ENCODE assay signal across 15 cellular contexts in the genomic region with DNA sequence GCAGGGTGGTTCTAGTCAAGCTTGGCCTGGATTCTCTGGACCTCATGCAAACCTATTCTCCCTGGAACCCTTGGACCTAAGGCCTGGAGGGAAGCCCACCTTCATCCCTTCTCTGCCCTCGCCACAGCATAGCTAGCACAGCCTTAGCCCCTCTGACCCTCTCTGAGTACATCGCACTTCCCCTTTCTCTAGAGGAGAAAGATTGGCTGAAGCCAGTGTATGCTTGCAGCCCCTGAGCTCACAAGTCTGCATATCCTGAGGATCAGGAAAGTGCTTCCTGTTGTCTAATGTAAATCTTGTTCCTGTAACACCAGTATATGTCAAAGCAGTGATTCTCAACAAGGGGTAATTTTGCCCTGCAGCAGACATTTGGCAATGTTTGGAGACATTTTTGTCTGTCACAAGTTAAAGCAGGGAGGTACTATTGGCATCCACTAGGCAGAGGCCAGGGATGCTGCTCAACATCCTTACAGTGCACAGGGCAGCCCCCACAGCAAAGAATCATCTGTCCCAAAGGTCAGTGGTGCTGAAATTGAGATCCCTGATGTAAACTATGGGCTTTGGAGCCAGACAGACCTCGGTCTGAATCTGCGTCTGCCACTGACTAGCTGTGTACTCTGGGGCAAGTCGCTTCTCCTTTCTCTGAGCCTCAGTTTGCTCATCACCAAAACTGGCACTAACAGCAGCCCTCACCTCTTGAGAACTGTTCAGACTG. TPM values are rescaled to one million over a fixed set of nuclear protein-coding genes. Genes with fewer than 3 reads are reported as not detected.
DNase-seq lines count a peak whose midpoint lies in the region; ATAC-seq, FAIRE-seq and TF ChIP-seq lines count a peak whose summit lies in the region.
"Had no signal": no experiment of that assay in that cellular context is flagged by ENCODE, and none has a peak within 500 bp of the region (broad histone marks: within the 10 kb centered on the region; RNA-seq: fewer than 3 reads in every experiment).

No MANE protein-coding gene starts in this region.

- H3K27ac ChIP-seq in HepG2 (ENCODE audit: extremely low read length, insufficient read depth, low read length) (peak overlapping the region; percentile 70), right lobe of liver (no peak overlapping the region), Peyer's patch (peak overlapping the region in 3 of 4 donors; percentile 96 to 98 (median 96)), lower lobe of right lung (peak overlapping the region; percentile 28), upper lobe of left lung (peak overlapping the region in 3 of 4 donors; percentile 4 to 99 (median 96))
- H3K27ac ChIP-seq: RWPE1 had no signal

- BruUV-seq in HepG2 (replicated peaks; lab: Mats Ljungman, UMichigan): TSS peak; percentile 88

- in situ Hi-C loops in HepG2 (cut with HindIII; ENCODE audit: extremely low pct_ligation_motif_present, low pct_unique_long_range_greater_than_20kb): no loop called here

- TF ChIP-seq EP300 in HepG2 (IDR thresholded peaks at IDR 0.05; ENCODE audit: low read depth in 2 of 2, low read length in 2 of 2): no peak
- no peak for TF ChIP-seq EP300 in HepG2 (CRISPR knock-in tag; IDR thresholded peaks at IDR 0.05; ENCODE audit: borderline replicate concordance)
- TF ChIP-seq EP300 in upper lobe of left lung (IDR thresholded peaks at IDR 0.05): no peak

- H3K4me2 ChIP-seq in HepG2 (ENCODE audit: low read depth, low read length): peak overlapping the region; percentile 88

- H3K9me3 ChIP-seq in HepG2 (ENCODE audit: low read length) (no peaks in the 10 kb centered on the region), right lobe of liver (no peaks in the 10 kb centered on the region), Peyer's patch (no peaks in the 10 kb centered on the region), lower lobe of right lung (no peaks in the 10 kb centered on the region), upper lobe of left lung (no peaks in the 10 kb centered on the region)

- 48% methylated on average over 3 of the region's 5 CpGs for WGBS in HepG2 (ENCODE audit: low lambda C conversion rate)
- 60% methylated on average over 1 of the region's 5 CpGs for WGBS in right lobe of liver (ENCODE audit: insufficient coverage, low coverage, low lambda C conversion rate, missing lambda C conversion rate)
- 61 to 70% methylated on average over 5 of the region's 5 CpGs for WGBS in upper lobe of left lung, 2 donors

- H3K36me3 ChIP-seq in HepG2 (replicated peaks in 1 of 2; ENCODE audit: control insufficient read depth in 1 of 2, insufficient read depth in 2 of 2, low read length in 2 of 2) (no peaks in the 10 kb centered on the region), right lobe of liver (no peaks in the 10 kb centered on the region), Peyer's patch (no peaks in the 10 kb centered on the region), lower lobe of right lung (no peaks in the 10 kb centered on the region), upper lobe of left lung (no peaks in the 10 kb centered on the region)

- CTCF ChIA-PET in HepG2 (lab: Yijun Ruan, JAX; ENCODE audit: low intra/inter-chr PET ratio, low total read pairs): interaction anchor here (2.2 kb wide), 1 partner anchor 24 kb away, joined by 7 read pairs; no protein-coding TSS in a partner anchor

- peaks cover 3% of the 10 kb centered on the region for H4K20me1 ChIP-seq in HepG2 (ENCODE audit: insufficient read depth, low read length)

- peak overlapping the region in 2 of 3 experiments; percentile 11 to 87; a peak in 3 of 6 replicates for H3K4me3 ChIP-seq in HepG2 (replicated peaks in 1 of 3; ENCODE audit: insufficient read depth in 1 of 3, low read depth in 2 of 3, low read length in 3 of 3)
- H3K4me3 ChIP-seq in right lobe of liver: no peak overlapping the region
- no peak overlapping the region for H3K4me3 ChIP-seq in Peyer's patch
- H3K4me3 ChIP-seq in lower lobe of right lung: no peak overlapping the region
- no peak overlapping the region for H3K4me3 ChIP-seq in upper lobe of left lung

- peaks cover 19% of the 10 kb centered on the region for H3K79me2 ChIP-seq in HepG2 (ENCODE audit: insufficient read depth, low read length)

- peaks cover 0 to 20% of the 10 kb centered on the region in 2 experiments; a peak in 3 of 5 replicates for H3K27me3 ChIP-seq in HepG2 (ENCODE audit: control insufficient read depth in 1 of 2, insufficient read depth in 2 of 2, low read length in 2 of 2)
- no peaks in the 10 kb centered on the region for H3K27me3 ChIP-seq in right lobe of liver
- no peaks in the 10 kb centered on the region for H3K27me3 ChIP-seq in Peyer's patch
- H3K27me3 ChIP-seq in lower lobe of right lung (ENCODE audit: low read depth): peaks cover 11% of the 10 kb centered on the region
- H3K27me3 ChIP-seq in upper lobe of left lung: no peaks in the 10 kb centered on the region

- no peak for TF ChIP-seq POLR2A in HepG2 (IDR thresholded peaks at IDR 0.05; ENCODE audit: insufficient read depth in 1 of 2, low read depth in 2 of 2, low read length in 2 of 2)
- no peak for TF ChIP-seq POLR2A in right lobe of liver (IDR thresholded peaks at IDR 0.05)
- TF ChIP-seq POLR2A in Peyer's patch (IDR thresholded peaks at IDR 0.05): no peak
- no peak for TF ChIP-seq POLR2A in upper lobe of left lung (IDR thresholded peaks at IDR 0.05)

- TF ChIP-seq RAD21 in HepG2 (CRISPR knock-in tag; IDR thresholded peaks at IDR 0.05): no peak

- ATAC-seq in HepG2: peak; percentile 9
- no peak for ATAC-seq in right lobe of liver
- ATAC-seq in lower lobe of right lung: no peak
- ATAC-seq in upper lobe of left lung (ENCODE audit: low FRiP score in 2 of 2): no peak
- ATAC-seq: effector memory CD8-positive, alpha-beta T cell had no signal

- no peak for DNase-seq in HepG2 (ENCODE audit: low spot score)
- no peak for DNase-seq in right lobe of liver
- no peak for DNase-seq in Peyer's patch
- DNase-seq in lower lobe of right lung: no peak
- DNase-seq in upper lobe of left lung: no peak
- DNase-seq in DMS153 (lab: John Stamatoyannopoulos, UW): no peak
- no peak for DNase-seq in cerebellar nuclear complex (lab: John Stamatoyannopoulos, UW)
- no peak for DNase-seq in NCI-H1092 treated with DMSO at 0.1 percent for 48 hours (lab: John Stamatoyannopoulos, UW)
- DNase-seq: ACHN; activated CD4-positive, CD25-positive, alpha-beta regulatory T cell; effector memory CD8-positive, alpha-beta T cell; kidney glomerular epithelial cell; stimulated activated CD4-positive, alpha-beta T cell treated with anti-CD3 and anti-CD28 coated beads, Interleukin-12 subunit alpha, Interleukin-12 subunit beta, amount 100 ng/mL, for 4 hours had no signal

- FAIRE-seq in HepG2 (lab: Jason Lieb, UNC): no peak

- no peak for TF ChIP-seq CTCF in HepG2 (CRISPR knock-in tag; IDR thresholded peaks at IDR 0.05)
- TF ChIP-seq CTCF in right lobe of liver (IDR thresholded peaks at IDR 0.05): no peak
- TF ChIP-seq CTCF in Peyer's patch (IDR thresholded peaks at IDR 0.05): no peak
- no peak for TF ChIP-seq CTCF in lower lobe of right lung (IDR thresholded peaks at IDR 0.05)
- TF ChIP-seq CTCF in upper lobe of left lung (IDR thresholded peaks at IDR 0.05): no peak

- no peak overlapping the region for H2AFZ ChIP-seq in HepG2 (ENCODE audit: low read length)

- POLR2A ChIA-PET in HepG2 (lab: Yijun Ruan, JAX): interaction anchor here (0.7 to 3.8 kb wide), 13 partner anchors 8 to 685 kb away, joined by 3 to 137 read pairs (median 8); partner anchors contain the start of genes DCP1A and RFT1

- peaks cover 65% of the 10 kb centered on the region for H3K4me1 ChIP-seq in HepG2 (ENCODE audit: insufficient read depth, low read length)
- H3K4me1 ChIP-seq in right lobe of liver: peaks cover 0 to 23% (median 9%) of the 10 kb centered on the region in 4 donors
- peaks cover 6 to 56% (median 17%) of the 10 kb centered on the region in 4 donors for H3K4me1 ChIP-seq in Peyer's patch
- peaks cover 58% of the 10 kb centered on the region for H3K4me1 ChIP-seq in lower lobe of right lung
- peaks cover 15 to 85% (median 67%) of the 10 kb centered on the region in 4 donors for H3K4me1 ChIP-seq in upper lobe of left lung

- intact Hi-C loops in HepG2 (cut with micrococcal nuclease; ENCODE audit: unreplicated experiment) (loop anchor here (1.0 kb wide), 1 partner anchor 10 kb away; no protein-coding TSS in a partner anchor), right lobe of liver (cut with DNase I) (no loop called here), lower lobe of right lung (cut with DNase I) (no loop called here)

- H3K9ac ChIP-seq in HepG2 (ENCODE audit: insufficient read depth, low read depth, low read length): peak overlapping the region; percentile 29; the same call in 1 of the 2 replicates

RNA-seq across cellular contexts. Expression of gene PRKCD, which starts 2.2 kb away (rescaled TPM):
- total RNA-seq in HepG2 (2016; rRNA removed; fragmentation: Illumina TruSeq; extraction: Trizol) (1.6 and 4.3 TPM in 2 replicates), right lobe of liver (1 to 10 TPM; 3.5 to 8.3 (median 5.1) TPM), Peyer's patch (10 to 100 TPM; 36.3 to 73.1 (median 70.6) TPM), lower lobe of right lung (103 TPM), upper lobe of left lung (100 to 1,000 TPM in 1 of 6 donors, 10 to 100 TPM in 5; 57.7 to 116 (median 67.9) TPM)
- 0.79 and 1.0 TPM in 2 replicates for total RNA-seq in HepG2 (2016; cell fraction: cytosol; rRNA removed; fragmentation: Illumina TruSeq; extraction: Trizol; ENCODE audit: low read depth)
- 1.7 and 3.8 TPM in 2 replicates for total RNA-seq in HepG2 (2016; cell fraction: insoluble cytoplasmic fraction; rRNA removed; fragmentation: Illumina TruSeq; extraction: Trizol)
- total RNA-seq in HepG2 (2016; cell fraction: membrane; rRNA removed; fragmentation: Illumina TruSeq; extraction: Trizol): 2.3 and 2.6 TPM in 2 replicates
- total RNA-seq in HepG2 (2016; cell fraction: nucleus; rRNA removed; fragmentation: Illumina TruSeq; extraction: Trizol): 4.3 and 4.4 TPM in 2 replicates
- 40.7 and 47.7 TPM in 2 replicates for polyA plus RNA-seq in HepG2 (2011; rRNA removed)
- polyA plus RNA-seq in HepG2 (2011; cell fraction: cytosol; rRNA removed): 43.8 and 46.4 TPM in 2 replicates
- 49.0 and 56.6 TPM in 2 replicates for polyA plus RNA-seq in HepG2 (2011; cell fraction: nucleus; rRNA removed)
- polyA plus RNA-seq in HepG2 (2012): 26.9 and 29.1 TPM in 2 replicates
- polyA plus RNA-seq in HepG2 (2016; cell fraction: cytosol; fragmentation: Illumina TruSeq; extraction: Trizol; ENCODE audit: low read depth): 4.3 and 5.2 TPM in 2 replicates
- polyA plus RNA-seq in HepG2 (2016; cell fraction: insoluble cytoplasmic fraction; fragmentation: Illumina TruSeq; extraction: Trizol; ENCODE audit: low read depth): 19.3 and 22.7 TPM in 2 replicates
- 3.2 and 3.3 TPM in 2 replicates for polyA plus RNA-seq in HepG2 (2016; cell fraction: membrane; fragmentation: Illumina TruSeq; extraction: Trizol; ENCODE audit: low read depth)
- 26.1 and 26.5 TPM in 2 replicates for polyA plus RNA-seq in HepG2 (2016; cell fraction: nucleus; fragmentation: Illumina TruSeq; extraction: Trizol; ENCODE audit: insufficient read depth, low read depth)
- polyA minus RNA-seq in HepG2 (2011; rRNA and poly(A)+ RNA removed; ENCODE audit: low replicate concordance): 30.4 and 51.6 TPM in 2 replicates
- polyA minus RNA-seq in HepG2 (2011; cell fraction: cytosol; rRNA and poly(A)+ RNA removed): 17.5 and 20.8 TPM in 2 replicates
- polyA minus RNA-seq in HepG2 (2011; cell fraction: nucleus; rRNA and poly(A)+ RNA removed): 17.8 and 23.6 TPM in 2 replicates
- polyA plus RNA-seq: neural cell had no signal

RNA-seq across cellular contexts. Expression of gene RFT1, which starts 28.6 kb away (rescaled TPM):
- total RNA-seq in HepG2 (2016; rRNA removed; fragmentation: Illumina TruSeq; extraction: Trizol): 25.7 and 37.0 TPM in 2 replicates
- 4.3 and 5.1 TPM in 2 replicates for total RNA-seq in HepG2 (2016; cell fraction: cytosol; rRNA removed; fragmentation: Illumina TruSeq; extraction: Trizol; ENCODE audit: low read depth)
- total RNA-seq in HepG2 (2016; cell fraction: insoluble cytoplasmic fraction; rRNA removed; fragmentation: Illumina TruSeq; extraction: Trizol): 25.2 and 37.3 TPM in 2 replicates
- 14.7 and 16.2 TPM in 2 replicates for total RNA-seq in HepG2 (2016; cell fraction: membrane; rRNA removed; fragmentation: Illumina TruSeq; extraction: Trizol)
- 30.4 and 35.0 TPM in 2 replicates for total RNA-seq in HepG2 (2016; cell fraction: nucleus; rRNA removed; fragmentation: Illumina TruSeq; extraction: Trizol)
- 21.0 and 23.2 TPM in 2 replicates for polyA plus RNA-seq in HepG2 (2011; rRNA removed)
- polyA plus RNA-seq in HepG2 (2011; cell fraction: cytosol; rRNA removed): 21.9 and 27.5 TPM in 2 replicates
- polyA plus RNA-seq in HepG2 (2011; cell fraction: nucleus; rRNA removed): 11.4 TPM in 2 replicates
- 13.7 and 19.5 TPM in 2 replicates for polyA plus RNA-seq in HepG2 (2012)
- polyA plus RNA-seq in HepG2 (2016; cell fraction: cytosol; fragmentation: Illumina TruSeq; extraction: Trizol; ENCODE audit: low read depth): 5.2 and 6.1 TPM in 2 replicates
- 20.1 and 21.3 TPM in 2 replicates for polyA plus RNA-seq in HepG2 (2016; cell fraction: insoluble cytoplasmic fraction; fragmentation: Illumina TruSeq; extraction: Trizol; ENCODE audit: low read depth)
- 10.2 and 12.2 TPM in 2 replicates for polyA plus RNA-seq in HepG2 (2016; cell fraction: membrane; fragmentation: Illumina TruSeq; extraction: Trizol; ENCODE audit: low read depth)
- polyA plus RNA-seq in HepG2 (2016; cell fraction: nucleus; fragmentation: Illumina TruSeq; extraction: Trizol; ENCODE audit: insufficient read depth, low read depth): 32.4 and 36.2 TPM in 2 replicates
- polyA minus RNA-seq in HepG2 (2011; rRNA and poly(A)+ RNA removed; ENCODE audit: low replicate concordance): 79.7 and 80.7 TPM in 2 replicates
- polyA minus RNA-seq in HepG2 (2011; cell fraction: cytosol; rRNA and poly(A)+ RNA removed): 17.0 and 17.7 TPM in 2 replicates
- polyA minus RNA-seq in HepG2 (2011; cell fraction: nucleus; rRNA and poly(A)+ RNA removed): 15.6 and 15.8 TPM in 2 replicates
- total RNA-seq in right lobe of liver: 10 to 100 TPM in 4 of 6 experiments, 1 to 10 TPM in 2; 9.3 to 12.4 (median 10.4) TPM
- 10 to 100 TPM in 3 of 4 donors, 1 to 10 TPM in 1; 9.0 to 19.8 (median 10.8) TPM for total RNA-seq in Peyer's patch
- 18.3 TPM for total RNA-seq in lower lobe of right lung
- 10 to 100 TPM in 4 of 6 donors, 1 to 10 TPM in 2; 5.1 to 19.9 (median 12.8) TPM for total RNA-seq in upper lobe of left lung

Comparison
In these comparisons a context has a peak if more than half of its experiments do, and no peak if none do; other contexts are left out.
1. H3K27ac ChIP-seq: peak in HepG2 (single experiment), Peyer's patch (3 of 4), lower lobe of right lung (single experiment) and upper lobe of left lung (3 of 4); none in right lobe of liver (0 of 3).
2. H3K4me3 ChIP-seq: peak in HepG2 (2 of 3); none in right lobe of liver (0 of 3), Peyer's patch (0 of 4), lower lobe of right lung (single experiment) and upper lobe of left lung (0 of 4).
3. RNA of gene PRKCD, which starts 2.2 kb away (total RNA-seq): 103 TPM in lower lobe of right lung (single experiment), 36.3 to 73.1 TPM in Peyer's patch and 57.7 to 116 TPM in upper lobe of left lung; 3.5 to 8.3 TPM in right lobe of liver and 0.79 to 4.4 TPM in HepG2; every median in the first group is over 4 times any median in the second.